In the genomic region with DNA sequence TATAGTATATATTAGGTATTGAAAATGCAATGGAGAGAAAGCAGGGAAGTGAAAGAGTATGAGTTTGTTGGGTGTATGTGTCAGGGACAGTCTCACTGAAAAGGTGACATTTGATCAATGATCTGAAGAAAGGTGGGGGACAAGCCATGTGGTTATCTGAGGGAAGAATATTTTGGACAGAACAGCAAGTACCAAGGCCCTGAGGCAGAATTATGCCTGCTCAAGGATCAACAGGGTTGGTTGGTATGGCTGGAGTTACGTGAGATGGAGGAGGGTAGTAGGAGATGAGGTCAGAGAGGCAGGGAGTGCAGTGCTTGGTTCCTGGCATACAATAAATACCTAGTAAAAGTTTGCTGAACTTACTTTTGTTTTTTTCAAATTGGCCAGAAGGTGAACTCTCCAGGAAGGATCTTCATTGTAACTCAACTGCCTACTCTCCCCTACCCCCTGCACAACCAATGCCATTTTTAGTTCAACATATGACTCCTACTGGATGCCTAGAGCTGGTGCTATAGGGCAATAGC, we compare ENCODE assay signal across 20 cellular contexts. TPM values are rescaled to one million over a fixed set of nuclear protein-coding genes. Genes with fewer than 3 reads are reported as not detected.
A peak's percentile ranks its signal among the peaks of the same experiment; 100 is the strongest.
DNase-seq lines count a peak whose midpoint lies in the region; ATAC-seq and TF ChIP-seq lines count a peak whose summit lies in the region.
"Had no signal": no experiment of that assay in that cellular context is flagged by ENCODE, and none has a peak within 500 bp of the region (broad histone marks: within the 10 kb centered on the region; RNA-seq: fewer than 3 reads in every experiment).

No MANE protein-coding gene starts in this region.

- TF ChIP-seq POLR2A in NB4 (IDR thresholded peaks at IDR 0.05; ENCODE audit: extremely low read depth, insufficient read length): no peak
- no peak for TF ChIP-seq POLR2A in upper lobe of left lung (IDR thresholded peaks at IDR 0.05)

- TF ChIP-seq CTCF in GM23338 (conservative IDR thresholded peaks at IDR 0.05; ENCODE audit: low read depth in 2 of 2) (no peak), NB4 (IDR thresholded peaks at IDR 0.05; ENCODE audit: low read depth, low read length) (no peak), upper lobe of left lung (IDR thresholded peaks at IDR 0.05) (no peak)

- TF ChIP-seq EP300 in upper lobe of left lung (IDR thresholded peaks at IDR 0.05): no peak

- no peak overlapping the region for H2BK5ac ChIP-seq in trophoblast cell (ENCODE audit: low read depth, low read length, poor library complexity)

- no CpG with 5 or more reads among the region's 1 CpG for WGBS in trophoblast cell (ENCODE audit: extremely low coverage, insufficient coverage, insufficient read length)
- WGBS in upper lobe of left lung, 2 donors: 86 to 100% methylated on average over 1 of the region's 1 CpG

- peak overlapping the region; percentile 18 for H3K4ac ChIP-seq in trophoblast cell (ENCODE audit: low read depth, low read length)

- peaks cover 31% of the 10 kb centered on the region for H3K36me3 Mint-ChIP-seq in GM23338 (ENCODE audit: low read depth)
- H3K36me3 Mint-ChIP-seq in dendritic cell treated with granulocyte-macrophage colony-stimulating factor and Interleukin-4, amounts not matched to agents 40 ng/mL and 50 ng/mL, for 4 days (ENCODE audit: low read depth): peaks cover 60% of the 10 kb centered on the region

- H3K36me3 ChIP-seq in GM23338 (ENCODE audit: insufficient read depth) (no peaks in the 10 kb centered on the region), trophoblast cell (ENCODE audit: control insufficient read depth in 1 of 2, insufficient read depth in 2 of 2, low read length in 2 of 2) (peaks cover 4 to 6% of the 10 kb centered on the region in 2 experiments), upper lobe of left lung (peaks cover 0 to 16% (median 6%) of the 10 kb centered on the region in 4 donors)
- H3K36me3 ChIP-seq: SJSA1, thyroid gland had no signal

- no peak overlapping the region for H2AFZ ChIP-seq in GM23338
- no peak overlapping the region for H2AFZ ChIP-seq in trophoblast cell (ENCODE audit: insufficient read depth, low read length, poor library complexity)
- H2AFZ ChIP-seq: PC-9 had no signal

- H3K4me1 Mint-ChIP-seq in GM23338: peaks cover 28% of the 10 kb centered on the region
- peaks cover 54% of the 10 kb centered on the region for H3K4me1 Mint-ChIP-seq in dendritic cell treated with granulocyte-macrophage colony-stimulating factor and Interleukin-4, amounts not matched to agents 40 ng/mL and 50 ng/mL, for 4 days (ENCODE audit: low read depth)

- H3K4me3 Mint-ChIP-seq in GM23338: peak overlapping the region; percentile 31; the same call in 2 of the 3 replicates
- peak overlapping the region; percentile 37 for H3K4me3 Mint-ChIP-seq in dendritic cell treated with granulocyte-macrophage colony-stimulating factor and Interleukin-4, amounts not matched to agents 40 ng/mL and 50 ng/mL, for 4 days

- intact Hi-C loops in dendritic cell treated with granulocyte-macrophage colony-stimulating factor and Interleukin-4, amounts not matched to agents 40 ng/mL and 50 ng/mL, for 4 days (cut with micrococcal nuclease): no loop called here
- intact Hi-C loops in posterior vena cava (cut with DNase I): no loop called here

- H3K4me3 ChIP-seq in GM23338: no peak overlapping the region
- peak overlapping the region; percentile 89 for H3K4me3 ChIP-seq in NB4 (ENCODE audit: low read depth, low read length)
- no peak overlapping the region for H3K4me3 ChIP-seq in trophoblast cell (ENCODE audit: low read depth, low read length)
- H3K4me3 ChIP-seq in upper lobe of left lung: no peak overlapping the region

- H3K9me3 ChIP-seq in trophoblast cell (ENCODE audit: insufficient read depth, low read depth, low read length) (no peaks in the 10 kb centered on the region), upper lobe of left lung (no peaks in the 10 kb centered on the region)
- H3K9me3 ChIP-seq: esophagus muscularis mucosa, SJSA1, thyroid gland had no signal

- no peak for ATAC-seq in GM23338
- no peak for ATAC-seq in upper lobe of left lung (ENCODE audit: low FRiP score in 2 of 2)
- ATAC-seq in HG02981 (IDR thresholded peaks at IDR 0.05; ENCODE audit: unreplicated experiment): no peak

- no peaks in the 10 kb centered on the region; the same call in 2 of the 3 replicates for H3K9me3 Mint-ChIP-seq in GM23338
- H3K9me3 Mint-ChIP-seq in dendritic cell treated with granulocyte-macrophage colony-stimulating factor and Interleukin-4, amounts not matched to agents 40 ng/mL and 50 ng/mL, for 4 days: no peaks in the 10 kb centered on the region
- H3K9me3 Mint-ChIP-seq: central memory CD8-positive, alpha-beta T cell had no signal

- H4K12ac ChIP-seq in trophoblast cell (ENCODE audit: low read depth, low read length): no peak overlapping the region

- H3K4me1 ChIP-seq in GM23338 (ENCODE audit: insufficient read depth): peaks cover 12% of the 10 kb centered on the region; the same call in 1 of the 2 replicates
- peaks cover 4 to 8% of the 10 kb centered on the region in 2 experiments for H3K4me1 ChIP-seq in trophoblast cell (ENCODE audit: control insufficient read depth in 1 of 2, insufficient read depth in 2 of 2, low read length in 2 of 2)
- peaks cover 13 to 25% (median 20%) of the 10 kb centered on the region in 4 donors for H3K4me1 ChIP-seq in upper lobe of left lung

- peaks cover 30% of the 10 kb centered on the region for H3K79me2 ChIP-seq in GM23338 (replicated peaks; ENCODE audit: insufficient read depth)
- H3K79me2 ChIP-seq in trophoblast cell (ENCODE audit: control insufficient read depth, insufficient read depth, low read length, poor library complexity): peaks cover 16% of the 10 kb centered on the region

- H3K27ac ChIP-seq in GM23338 (ENCODE audit: low read depth): no peak overlapping the region
- H3K27ac ChIP-seq in trophoblast cell (ENCODE audit: low read depth, low read length): no peak overlapping the region
- H3K27ac ChIP-seq in upper lobe of left lung: peak overlapping the region in 1 of 4 donors; percentile 90
- H3K27ac ChIP-seq: PC-9, SJSA1, thyroid gland had no signal

- no peak overlapping the region for H3K18ac ChIP-seq in trophoblast cell (ENCODE audit: low read length)

- H3K9me2 ChIP-seq in GM23338 (ENCODE audit: insufficient read depth): no peaks in the 10 kb centered on the region

- H4K91ac ChIP-seq in trophoblast cell (ENCODE audit: low read depth, low read length): no peak overlapping the region

- no peak overlapping the region for H2BK12ac ChIP-seq in trophoblast cell (ENCODE audit: low read length)

- H3F3A ChIP-seq in GM23338 (replicated peaks; ENCODE audit: low read depth): peaks cover 22% of the 10 kb centered on the region

- H4K20me1 ChIP-seq in GM23338 (replicated peaks; ENCODE audit: insufficient read depth): peaks cover 12% of the 10 kb centered on the region

- H3K27ac Mint-ChIP-seq in GM23338: no peak overlapping the region
- peak overlapping the region; percentile 97 for H3K27ac Mint-ChIP-seq in dendritic cell treated with granulocyte-macrophage colony-stimulating factor and Interleukin-4, amounts not matched to agents 40 ng/mL and 50 ng/mL, for 4 days

- H3K14ac ChIP-seq in trophoblast cell (ENCODE audit: low read length): no peak overlapping the region

- H3K27me3 ChIP-seq in GM23338 (ENCODE audit: insufficient read depth): no peaks in the 10 kb centered on the region
- no peaks in the 10 kb centered on the region for H3K27me3 ChIP-seq in trophoblast cell (ENCODE audit: insufficient read depth, low read length)
- H3K27me3 ChIP-seq in upper lobe of left lung: no peaks in the 10 kb centered on the region
- H3K27me3 ChIP-seq: esophagus muscularis mucosa, SJSA1, thyroid gland had no signal

- H2AK5ac ChIP-seq in trophoblast cell (ENCODE audit: low read length): no peak overlapping the region

- H3K23ac ChIP-seq in trophoblast cell (ENCODE audit: low read length): no peak overlapping the region

- no peak overlapping the region for H3K4me2 ChIP-seq in GM23338
- H3K4me2 ChIP-seq in trophoblast cell (ENCODE audit: low read length): no peak overlapping the region

- H2BK120ac ChIP-seq in trophoblast cell (ENCODE audit: insufficient read depth, low read length, poor library complexity): no peak overlapping the region

- no peak overlapping the region for H4K8ac ChIP-seq in trophoblast cell (ENCODE audit: low read depth, low read length)

- no peak overlapping the region for H3K9ac ChIP-seq in trophoblast cell (ENCODE audit: low read length)

- DNase-seq in GM23338 (ENCODE audit: low spot score) (no peak), NB4 (ENCODE audit: low read depth) (peak; percentile 17), trophoblast cell (no peak), upper lobe of left lung (no peak), posterior vena cava (ENCODE audit: low spot score) (no peak)
- DNase-seq: activated CD8-positive, alpha-beta memory T cell treated with anti-CD3 and anti-CD28 coated beads for 24 hours; GOT3; NCI-H1436 treated with DMSO at 0.1 percent for 48 hours; NCI-H2171; NCI-H526 treated with DMSO at 0.1 percent for 48 hours; nucleus accumbens; PC-9; thyroid gland had no signal

- H3K79me1 ChIP-seq in trophoblast cell (ENCODE audit: low read length): peaks cover 21% of the 10 kb centered on the region

- H3K27me3 Mint-ChIP-seq in GM23338 (ENCODE audit: insufficient read depth, low read depth, poor library complexity): peaks cover 19% of the 10 kb centered on the region
- H3K27me3 Mint-ChIP-seq in dendritic cell treated with granulocyte-macrophage colony-stimulating factor and Interleukin-4, amounts not matched to agents 40 ng/mL and 50 ng/mL, for 4 days: peaks cover 4% of the 10 kb centered on the region
- H3K27me3 Mint-ChIP-seq: central memory CD8-positive, alpha-beta T cell had no signal

RNA-seq across cellular contexts. Expression of a gene that starts 1.8 kb away (rescaled TPM):
- total RNA-seq in GM23338 (2014; rRNA removed; shearing (Covaris generic)): 35.2 and 67.3 TPM in 2 replicates
- 108 and 113 TPM in 2 replicates for polyA plus RNA-seq in GM23338 (2016; fragmentation: Nextera tagmentation; extraction: Ambion mirVana)
- 71.8 and 76.8 TPM in 2 replicates for polyA plus RNA-seq in trophoblast cell (2013)
- total RNA-seq in upper lobe of left lung (10 to 100 TPM; 35.6 to 84.5 (median 68.8) TPM), posterior vena cava (10 to 100 TPM; 34.7 to 38.4 TPM)

RNA-seq across cellular contexts. Expression of a gene that starts 2.8 kb away (rescaled TPM):
- 28.4 and 30.5 TPM in 2 replicates for total RNA-seq in GM23338 (2014; rRNA removed; shearing (Covaris generic))
- 10.0 and 11.2 TPM in 2 replicates for polyA plus RNA-seq in GM23338 (2016; fragmentation: Nextera tagmentation; extraction: Ambion mirVana)
- polyA plus RNA-seq in trophoblast cell (2013): 44.6 and 45.7 TPM in 2 replicates
- total RNA-seq in upper lobe of left lung (10 to 100 TPM; 22.2 to 39.8 (median 24.5) TPM), posterior vena cava (10 to 100 TPM; 18.0 to 29.1 TPM)

RNA-seq across cellular contexts. Expression of a gene that starts 4.6 kb away (rescaled TPM):
- 21.3 and 30.0 TPM in 2 replicates for total RNA-seq in GM23338 (2014; rRNA removed; shearing (Covaris generic))
- 42.7 and 47.3 TPM in 2 replicates for polyA plus RNA-seq in GM23338 (2016; fragmentation: Nextera tagmentation; extraction: Ambion mirVana)
- polyA plus RNA-seq in trophoblast cell (2013): 92.3 and 94.0 TPM in 2 replicates
- total RNA-seq in upper lobe of left lung: 100 to 1,000 TPM in 1 of 6 donors, 10 to 100 TPM in 5; 58.7 to 123 (median 88.9) TPM
- total RNA-seq in posterior vena cava: not detected
- total RNA-seq: esophagus muscularis mucosa; SJSA1; T-helper 2 cell treated with Interferon-gamma antibody and Interleukin-4, amounts not matched to agents 100 ng/mL and 5 ng/mL, for 36 hours had no signal

RNA-seq across cellular contexts. Expression of a gene that starts 25.9 kb away (rescaled TPM):
- total RNA-seq in GM23338 (2014; rRNA removed; shearing (Covaris generic)): 31.5 and 38.1 TPM in 2 replicates
- 18.5 and 19.7 TPM in 2 replicates for polyA plus RNA-seq in GM23338 (2016; fragmentation: Nextera tagmentation; extraction: Ambion mirVana)
- 38.9 and 40.4 TPM in 2 replicates for polyA plus RNA-seq in trophoblast cell (2013)
- total RNA-seq in upper lobe of left lung (1 to 10 TPM in 2 of 6 donors, under 1 TPM in 3, not detected in 1; 0.26 to 2.0 (median 1.00) TPM), posterior vena cava (under 1 TPM; 0.23 to 0.76 TPM)
- total RNA-seq: mononuclear cell had no signal

RNA-seq across cellular contexts. Expression of a gene that starts 35.6 kb away (rescaled TPM):
- total RNA-seq in GM23338 (2014; rRNA removed; shearing (Covaris generic)): 270 and 291 TPM in 2 replicates
- polyA plus RNA-seq in GM23338 (2016; fragmentation: Nextera tagmentation; extraction: Ambion mirVana): 130 and 136 TPM in 2 replicates
- polyA plus RNA-seq in trophoblast cell (2013): 723 and 747 TPM in 2 replicates
- total RNA-seq in upper lobe of left lung: 100 to 1,000 TPM in 5 of 6 donors, 10 to 100 TPM in 1; 66.0 to 395 (median 228) TPM
- total RNA-seq in posterior vena cava: 100 to 1,000 TPM; 147 to 173 TPM

Comparison
In these comparisons a context has a peak if more than half of its experiments do, and no peak if none do; other contexts are left out.
1. RNA of a gene that starts 4.6 kb away (total RNA-seq): 58.7 to 123 TPM in upper lobe of left lung and 21.3 to 30.0 TPM in GM23338; not detected in posterior vena cava; every median in the first group is over 10 times any median in the second.